Comparison of ENCODE assay signal across 1 cellular context in the genomic region with DNA sequence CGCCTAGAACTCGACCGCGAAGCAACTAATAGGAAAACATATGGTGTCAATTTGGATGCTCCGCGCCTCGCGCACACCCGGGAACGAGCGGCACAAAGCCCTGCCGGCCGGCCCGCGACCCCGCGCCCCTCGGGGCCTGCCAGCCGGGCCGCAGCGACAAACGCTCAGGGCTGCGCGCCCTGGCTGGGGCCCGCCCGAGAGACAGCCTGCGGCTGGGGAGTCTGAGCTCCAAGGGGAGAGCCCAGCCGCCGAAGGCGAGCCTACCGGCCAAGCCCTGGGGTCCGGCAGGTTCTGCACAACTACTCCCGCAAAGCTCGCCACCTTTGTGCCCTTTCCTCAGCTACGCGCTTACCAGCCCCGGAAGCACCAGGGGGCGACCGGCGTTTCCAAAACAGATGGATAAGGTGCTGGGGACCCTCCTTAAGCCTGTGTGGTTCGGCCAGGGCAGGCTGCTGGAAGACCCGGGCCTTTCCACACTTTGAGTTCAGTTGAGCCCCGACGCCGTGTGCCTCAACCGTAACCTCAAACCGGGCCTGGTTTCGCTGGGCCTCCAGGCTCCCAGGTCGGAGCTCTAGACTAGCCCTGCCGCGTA.
TF ChIP-seq lines count a peak whose summit lies in the region.

No MANE protein-coding gene starts in this region.

TF ChIP-seq in SK-N-SH treated with all-trans-retinoic acid at 6 μM for 48 hours, 23 proteins besides CTCF, POLR2A, EP300 and RAD21 (continued from another document):
- TF ChIP-seq, protein P1, sequence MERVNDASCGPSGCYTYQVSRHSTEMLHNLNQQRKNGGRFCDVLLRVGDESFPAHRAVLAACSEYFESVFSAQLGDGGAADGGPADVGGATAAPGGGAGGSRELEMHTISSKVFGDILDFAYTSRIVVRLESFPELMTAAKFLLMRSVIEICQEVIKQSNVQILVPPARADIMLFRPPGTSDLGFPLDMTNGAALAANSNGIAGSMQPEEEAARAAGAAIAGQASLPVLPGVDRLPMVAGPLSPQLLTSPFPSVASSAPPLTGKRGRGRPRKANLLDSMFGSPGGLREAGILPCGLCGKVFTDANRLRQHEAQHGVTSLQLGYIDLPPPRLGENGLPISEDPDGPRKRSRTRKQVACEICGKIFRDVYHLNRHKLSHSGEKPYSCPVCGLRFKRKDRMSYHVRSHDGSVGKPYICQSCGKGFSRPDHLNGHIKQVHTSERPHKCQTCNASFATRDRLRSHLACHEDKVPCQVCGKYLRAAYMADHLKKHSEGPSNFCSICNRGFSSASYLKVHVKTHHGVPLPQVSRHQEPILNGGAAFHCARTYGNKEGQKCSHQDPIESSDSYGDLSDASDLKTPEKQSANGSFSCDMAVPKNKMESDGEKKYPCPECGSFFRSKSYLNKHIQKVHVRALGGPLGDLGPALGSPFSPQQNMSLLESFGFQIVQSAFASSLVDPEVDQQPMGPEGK (CRISPR knock-in tag; IDR thresholded peaks at IDR 0.05; ENCODE audit: borderline replicate concordance): no peak
